8 cellular contexts compared by ENCODE assay signal in the genomic region with DNA sequence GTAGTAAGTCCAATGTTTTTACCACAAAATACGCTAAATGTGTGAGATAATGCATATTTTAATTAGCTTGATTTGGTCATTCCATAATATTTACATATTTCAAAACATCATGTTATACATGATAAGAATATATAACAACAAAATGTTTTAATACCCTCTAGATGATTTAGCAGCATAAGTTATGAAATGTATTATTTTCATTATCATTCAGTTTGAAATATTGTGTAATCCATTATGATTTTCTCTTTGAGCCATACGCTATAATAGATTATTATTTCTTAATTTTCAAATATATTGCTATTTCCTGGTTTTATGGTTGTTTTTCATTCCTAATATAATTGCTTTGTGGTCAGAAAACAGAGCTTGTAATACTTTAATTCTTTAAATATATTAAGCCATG.
"Had no signal": no experiment of that assay in that cellular context is flagged by ENCODE, and none has a peak within 500 bp of the region (broad histone marks: within the 10 kb centered on the region; RNA-seq: fewer than 3 reads in every experiment).

No MANE protein-coding gene starts in this region.

- H2AFZ ChIP-seq: GM23338 had no signal

- ATAC-seq: GM23338, HCT116 had no signal

- FAIRE-seq: H1, H54, HTR-8/SVneo had no signal

- H3K4me2 ChIP-seq: GM23338 had no signal

- DNase-seq: H9, HFFc6, KG1 had no signal

- H3K4me3 ChIP-seq: GM23338 had no signal
